In the genomic region with DNA sequence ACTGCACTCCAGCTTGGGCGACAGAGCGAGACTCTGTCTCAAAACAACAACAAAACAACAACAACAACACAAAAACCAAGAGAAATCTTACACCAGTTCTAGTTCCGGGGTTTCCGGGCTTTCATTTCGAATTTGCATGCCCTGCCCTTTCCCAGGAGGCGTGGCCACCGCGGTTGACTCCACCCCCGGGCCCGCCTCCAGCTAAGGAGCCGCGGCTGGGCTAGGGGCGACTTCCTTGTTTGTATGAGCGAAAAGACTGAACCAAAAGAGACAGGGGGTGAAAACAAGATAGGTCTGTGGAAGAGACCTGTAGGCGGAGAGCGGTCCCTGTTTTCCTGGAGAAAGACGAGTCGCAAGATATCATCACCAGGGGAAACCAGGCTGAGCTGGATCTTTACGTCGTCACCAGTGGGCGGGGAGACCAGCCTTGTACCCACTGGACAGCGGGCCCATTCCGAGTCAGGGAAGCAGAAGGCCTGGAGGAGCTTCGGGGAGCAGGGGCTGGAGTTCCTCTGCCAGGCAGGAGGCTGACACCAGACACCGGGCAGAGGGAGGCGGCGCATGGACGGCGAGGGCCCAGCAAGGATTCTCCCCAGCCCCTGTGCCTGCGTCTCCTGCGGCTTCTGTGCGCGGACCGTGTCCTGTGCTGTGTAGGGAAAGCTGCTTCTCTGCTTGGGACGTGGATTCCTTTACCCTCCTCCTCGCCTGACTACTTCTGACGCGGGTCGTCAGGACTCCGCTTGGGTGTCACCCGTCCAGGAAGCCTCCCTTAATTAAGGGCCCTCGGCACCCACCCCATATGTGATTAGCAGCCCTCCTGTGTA, we compare ENCODE assay signal across 1 cellular context.
TF ChIP-seq lines count a peak whose summit lies in the region.

No MANE protein-coding gene starts in this region.

TF ChIP-seq in HepG2, 621 proteins besides CTCF, POLR2A, EP300 and RAD21 (continued from another document and continues in another):
- TF ChIP-seq BRF2 (CRISPR knock-in tag; IDR thresholded peaks at IDR 0.05) = no peak
- TF ChIP-seq TSC22D2 (CRISPR knock-in tag; IDR thresholded peaks at IDR 0.05; ENCODE audit: borderline replicate concordance) = no peak
- peak; percentile 94 for TF ChIP-seq ZNF572 (CRISPR knock-in tag; IDR thresholded peaks at IDR 0.05)
- TF ChIP-seq SP4 (CRISPR knock-in tag; IDR thresholded peaks at IDR 0.05) = no peak; the same call in 1 of the 2 replicates
- TF ChIP-seq ZC3H4 (CRISPR knock-in tag; IDR thresholded peaks at IDR 0.05; ENCODE audit: borderline replicate concordance) = peak; percentile 36; the same call in 1 of the 2 replicates
- TF ChIP-seq ZNF232 (CRISPR knock-in tag; IDR thresholded peaks at IDR 0.05; ENCODE audit: borderline replicate concordance) = no peak
- peak; percentile 46; the same call in 1 of the 2 replicates for TF ChIP-seq MXD3 (CRISPR knock-in tag; IDR thresholded peaks at IDR 0.05)
- TF ChIP-seq ZNF17 (CRISPR knock-in tag; IDR thresholded peaks at IDR 0.05) = no peak
- TF ChIP-seq MXI1 (IDR thresholded peaks at IDR 0.05; ENCODE audit: borderline replicate concordance, low read depth, low read length) = peak; percentile 48; the same call in 1 of the 3 replicates
- no peak for TF ChIP-seq MED13 (CRISPR knock-in tag; IDR thresholded peaks at IDR 0.05)
- TF ChIP-seq, protein P1, sequence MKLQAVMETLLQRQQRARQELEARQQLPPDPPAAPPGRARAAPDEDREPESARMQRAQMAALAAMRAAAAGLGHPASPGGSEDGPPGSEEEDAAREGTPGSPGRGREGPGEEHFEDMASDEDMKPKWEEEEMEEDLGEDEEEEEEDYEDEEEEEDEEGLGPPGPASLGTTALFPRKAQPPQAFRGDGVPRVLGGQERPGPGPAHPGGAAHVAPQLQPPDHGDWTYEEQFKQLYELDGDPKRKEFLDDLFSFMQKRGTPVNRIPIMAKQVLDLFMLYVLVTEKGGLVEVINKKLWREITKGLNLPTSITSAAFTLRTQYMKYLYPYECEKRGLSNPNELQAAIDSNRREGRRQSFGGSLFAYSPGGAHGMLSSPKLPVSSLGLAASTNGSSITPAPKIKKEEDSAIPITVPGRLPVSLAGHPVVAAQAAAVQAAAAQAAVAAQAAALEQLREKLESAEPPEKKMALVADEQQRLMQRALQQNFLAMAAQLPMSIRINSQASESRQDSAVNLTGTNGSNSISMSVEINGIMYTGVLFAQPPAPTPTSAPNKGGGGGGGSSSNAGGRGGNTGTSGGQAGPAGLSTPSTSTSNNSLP (IDR thresholded peaks at IDR 0.05; ENCODE audit: low read depth, low read length) = no peak
- no peak for TF ChIP-seq MBNL3 (CRISPR knock-in tag; conservative IDR thresholded peaks at IDR 0.05)
- no peak for TF ChIP-seq ZHX2 (IDR thresholded peaks at IDR 0.05; ENCODE audit: low read depth)
- TF ChIP-seq ZHX2 (CRISPR knock-in tag; IDR thresholded peaks at IDR 0.05; ENCODE audit: borderline replicate concordance) = no peak
- TF ChIP-seq, protein P2, sequence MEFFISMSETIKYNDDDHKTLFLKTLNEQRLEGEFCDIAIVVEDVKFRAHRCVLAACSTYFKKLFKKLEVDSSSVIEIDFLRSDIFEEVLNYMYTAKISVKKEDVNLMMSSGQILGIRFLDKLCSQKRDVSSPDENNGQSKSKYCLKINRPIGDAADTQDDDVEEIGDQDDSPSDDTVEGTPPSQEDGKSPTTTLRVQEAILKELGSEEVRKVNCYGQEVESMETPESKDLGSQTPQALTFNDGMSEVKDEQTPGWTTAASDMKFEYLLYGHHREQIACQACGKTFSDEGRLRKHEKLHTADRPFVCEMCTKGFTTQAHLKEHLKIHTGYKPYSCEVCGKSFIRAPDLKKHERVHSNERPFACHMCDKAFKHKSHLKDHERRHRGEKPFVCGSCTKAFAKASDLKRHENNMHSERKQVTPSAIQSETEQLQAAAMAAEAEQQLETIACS (CRISPR knock-in tag; IDR thresholded peaks at IDR 0.05) = no peak
- TF ChIP-seq ZSCAN5A (CRISPR knock-in tag; IDR thresholded peaks at IDR 0.05; ENCODE audit: borderline replicate concordance) = no peak
- 0 out of 2 replicates have a peak, but pooled peaks have one; percentile 20 for TF ChIP-seq SMAD1 (CRISPR knock-in tag; IDR thresholded peaks at IDR 0.05; ENCODE audit: borderline replicate concordance, low read depth)
- peak; percentile 92 for TF ChIP-seq ZFX (CRISPR knock-in tag; IDR thresholded peaks at IDR 0.05; ENCODE audit: low read depth)
- TF ChIP-seq CHD4 (IDR thresholded peaks at IDR 0.05; ENCODE audit: borderline replicate concordance, low read length) = no peak
- no peak for TF ChIP-seq HMG20A (CRISPR knock-in tag; IDR thresholded peaks at IDR 0.05; ENCODE audit: borderline replicate concordance)
- no peak for TF ChIP-seq SNAI1 (CRISPR knock-in tag; IDR thresholded peaks at IDR 0.05; ENCODE audit: borderline replicate concordance)
- TF ChIP-seq, protein P3, sequence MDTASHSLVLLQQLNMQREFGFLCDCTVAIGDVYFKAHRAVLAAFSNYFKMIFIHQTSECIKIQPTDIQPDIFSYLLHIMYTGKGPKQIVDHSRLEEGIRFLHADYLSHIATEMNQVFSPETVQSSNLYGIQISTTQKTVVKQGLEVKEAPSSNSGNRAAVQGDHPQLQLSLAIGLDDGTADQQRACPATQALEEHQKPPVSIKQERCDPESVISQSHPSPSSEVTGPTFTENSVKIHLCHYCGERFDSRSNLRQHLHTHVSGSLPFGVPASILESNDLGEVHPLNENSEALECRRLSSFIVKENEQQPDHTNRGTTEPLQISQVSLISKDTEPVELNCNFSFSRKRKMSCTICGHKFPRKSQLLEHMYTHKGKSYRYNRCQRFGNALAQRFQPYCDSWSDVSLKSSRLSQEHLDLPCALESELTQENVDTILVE (CRISPR knock-in tag; IDR thresholded peaks at IDR 0.05) = no peak
- TF ChIP-seq ZIK1 (CRISPR knock-in tag; IDR thresholded peaks at IDR 0.05; ENCODE audit: borderline replicate concordance, low read depth) = peak; percentile 70; the same call in 1 of the 2 replicates
- TF ChIP-seq ASH2L (IDR thresholded peaks at IDR 0.05; ENCODE audit: insufficient read length, low read depth, low read length) = peak; percentile 33
- TF ChIP-seq, protein P4, sequence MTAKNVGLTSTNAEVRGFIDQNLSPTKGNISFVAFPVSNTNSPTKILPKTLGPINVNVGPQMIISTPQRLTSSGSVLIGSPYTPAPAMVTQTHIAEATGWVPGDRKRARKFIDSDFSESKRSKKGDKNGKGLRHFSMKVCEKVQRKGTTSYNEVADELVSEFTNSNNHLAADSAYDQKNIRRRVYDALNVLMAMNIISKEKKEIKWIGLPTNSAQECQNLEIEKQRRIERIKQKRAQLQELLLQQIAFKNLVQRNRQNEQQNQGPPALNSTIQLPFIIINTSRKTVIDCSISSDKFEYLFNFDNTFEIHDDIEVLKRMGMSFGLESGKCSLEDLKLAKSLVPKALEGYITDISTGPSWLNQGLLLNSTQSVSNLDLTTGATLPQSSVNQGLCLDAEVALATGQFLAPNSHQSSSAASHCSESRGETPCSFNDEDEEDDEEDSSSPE (CRISPR knock-in tag; IDR thresholded peaks at IDR 0.05) = no peak; the same call in none of the 2 replicates
- no peak for TF ChIP-seq STAT6 (CRISPR knock-in tag; IDR thresholded peaks at IDR 0.05; ENCODE audit: borderline replicate concordance)
- TF ChIP-seq ZFP36 (IDR thresholded peaks at IDR 0.05; ENCODE audit: borderline replicate concordance, low read depth, low read length, partially characterized antibody) = no peak
- TF ChIP-seq, protein P5, sequence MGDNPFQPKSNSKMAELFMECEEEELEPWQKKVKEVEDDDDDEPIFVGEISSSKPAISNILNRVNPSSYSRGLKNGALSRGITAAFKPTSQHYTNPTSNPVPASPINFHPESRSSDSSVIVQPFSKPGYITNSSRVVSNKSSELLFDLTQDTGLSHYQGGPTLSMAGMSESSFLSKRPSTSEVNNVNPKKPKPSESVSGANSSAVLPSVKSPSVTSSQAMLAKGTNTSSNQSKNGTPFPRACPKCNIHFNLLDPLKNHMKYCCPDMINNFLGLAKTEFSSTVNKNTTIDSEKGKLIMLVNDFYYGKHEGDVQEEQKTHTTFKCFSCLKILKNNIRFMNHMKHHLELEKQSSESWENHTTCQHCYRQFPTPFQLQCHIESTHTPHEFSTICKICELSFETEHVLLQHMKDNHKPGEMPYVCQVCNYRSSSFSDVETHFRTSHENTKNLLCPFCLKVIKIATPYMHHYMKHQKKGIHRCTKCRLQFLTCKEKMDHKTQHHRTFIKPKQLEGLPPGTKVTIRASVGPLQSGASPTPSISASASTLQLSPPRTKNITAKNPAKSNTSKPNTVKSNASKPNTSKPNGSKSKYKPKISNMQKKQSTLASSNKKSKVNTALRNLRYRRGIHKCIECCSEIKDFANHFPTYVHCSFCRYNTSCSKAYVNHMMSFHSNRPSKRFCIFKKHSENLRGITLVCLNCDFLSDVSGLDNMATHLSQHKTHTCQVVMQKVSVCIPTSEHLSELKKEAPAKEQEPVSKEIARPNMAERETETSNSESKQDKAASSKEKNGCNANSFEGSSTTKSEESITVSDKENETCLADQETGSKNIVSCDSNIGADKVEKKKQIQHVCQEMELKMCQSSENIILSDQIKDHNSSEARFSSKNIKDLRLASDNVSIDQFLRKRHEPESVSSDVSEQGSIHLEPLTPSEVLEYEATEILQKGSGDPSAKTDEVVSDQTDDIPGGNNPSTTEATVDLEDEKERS (CRISPR knock-in tag; IDR thresholded peaks at IDR 0.05) = no peak; the same call in 1 of the 2 replicates
- TF ChIP-seq U2AF2 (IDR thresholded peaks at IDR 0.05; ENCODE audit: low read depth, low read length) = no peak
- TF ChIP-seq ZNF589 (CRISPR knock-in tag; conservative IDR thresholded peaks at IDR 0.05) = no peak
- peak; percentile 32; the same call in 1 of the 2 replicates for TF ChIP-seq ZNF441 (CRISPR knock-in tag; IDR thresholded peaks at IDR 0.05; ENCODE audit: borderline replicate concordance)
